Comparison of ENCODE assay signal across 11 cellular contexts in genomic region chr12:12072064-12072760, GRCh38. TPM values are rescaled to one million over a fixed set of nuclear protein-coding genes. Genes with fewer than 3 reads are reported as not detected.
DNase-seq lines count a peak whose midpoint lies in the region; ATAC-seq and TF ChIP-seq lines count a peak whose summit lies in the region.
"Had no signal": no experiment of that assay in that cellular context is flagged by ENCODE, and none has a peak within 500 bp of the region (broad histone marks: within the 10 kb centered on the region; RNA-seq: fewer than 3 reads in every experiment).

No MANE protein-coding gene starts in this region.

- ATAC-seq in GM23338: peak; percentile 46
- ATAC-seq in GM21423 (IDR thresholded peaks at IDR 0.05; ENCODE audit: unreplicated experiment): no peak

- H3K4me3 ChIP-seq in GM23338: no peak overlapping the region
- peak overlapping the region; percentile 5 for H3K4me3 ChIP-seq in hepatocyte
- no peak overlapping the region for H3K4me3 ChIP-seq in dorsolateral prefrontal cortex

- DNase-seq in GM23338 (ENCODE audit: low spot score): no peak
- peak; percentile 49 for DNase-seq in activated CD4-positive, alpha-beta T cell treated with anti-CD3 and anti-CD28 coated beads, Interleukin-2, amount 10 ng/mL, durations not matched to agents 7 days and 5 days
- DNase-seq in hepatocyte (ENCODE audit: low spot score): peak; percentile 65
- DNase-seq in stimulated activated CD8-positive, alpha-beta memory T cell treated with anti-CD3 and anti-CD28 coated beads, Interleukin-7, amount 100 ng/mL, for 4 hours (ENCODE audit: low read depth in 2 of 2): peak; percentile 2
- DNase-seq in NCI-H748 treated with DMSO at 0.1 percent for 48 hours (lab: John Stamatoyannopoulos, UW): no peak
- DNase-seq in HuH-7 (ENCODE audit: low spot score): no peak
- no peak for DNase-seq in dorsolateral prefrontal cortex
- DNase-seq: effector CD8-positive, alpha-beta T cell had no signal

- intact Hi-C loops in dorsolateral prefrontal cortex (cut with DNase I): no loop called here

- no peaks in the 10 kb centered on the region for H3K9me3 ChIP-seq in hepatocyte (ENCODE audit: low read depth)
- H3K9me3 ChIP-seq: thoracic aorta had no signal

- H3F3A ChIP-seq in GM23338 (replicated peaks; ENCODE audit: low read depth): no peaks in the 10 kb centered on the region

- peak overlapping the region; percentile 84 for H2AFZ ChIP-seq in GM23338
- H2AFZ ChIP-seq in hepatocyte: no peak overlapping the region

- H4K20me1 ChIP-seq in GM23338 (replicated peaks; ENCODE audit: insufficient read depth) (no peaks in the 10 kb centered on the region), hepatocyte (ENCODE audit: insufficient read depth, poor library complexity, severe bottlenecking) (no peaks in the 10 kb centered on the region)

- H3K4me1 Mint-ChIP-seq in GM23338: peaks cover 34% of the 10 kb centered on the region
- H3K4me1 Mint-ChIP-seq in activated CD4-positive, alpha-beta T cell treated with anti-CD3 and anti-CD28 coated beads, Interleukin-2, amount 10 ng/mL, durations not matched to agents 7 days and 5 days: peaks cover 36% of the 10 kb centered on the region

- H3K4me1 ChIP-seq in GM23338 (ENCODE audit: insufficient read depth): peaks cover 6% of the 10 kb centered on the region
- peaks cover 12% of the 10 kb centered on the region for H3K4me1 ChIP-seq in hepatocyte (ENCODE audit: insufficient read depth)

- no peaks in the 10 kb centered on the region for H3K36me3 Mint-ChIP-seq in GM23338 (ENCODE audit: low read depth)
- H3K36me3 Mint-ChIP-seq in activated CD4-positive, alpha-beta T cell treated with anti-CD3 and anti-CD28 coated beads, Interleukin-2, amount 10 ng/mL, durations not matched to agents 7 days and 5 days (ENCODE audit: low read depth): peaks cover 2% of the 10 kb centered on the region

- H3K9me3 Mint-ChIP-seq in GM23338: no peaks in the 10 kb centered on the region
- H3K9me3 Mint-ChIP-seq in activated CD4-positive, alpha-beta T cell treated with anti-CD3 and anti-CD28 coated beads, Interleukin-2, amount 10 ng/mL, durations not matched to agents 7 days and 5 days: no peaks in the 10 kb centered on the region

- POLR2A ChIA-PET in activated CD4-positive, alpha-beta T cell treated with anti-CD3 and anti-CD28 coated beads, Interleukin-2, amount 10 ng/mL, durations not matched to agents 7 days and 5 days (lab: Charles Lee): interaction anchor here (1.1 kb wide), 1 partner anchor 526 kb away, joined by 4 read pairs; no protein-coding TSS in a partner anchor

- H3K4me2 ChIP-seq in GM23338: 0 out of 2 replicates have a peak overlapping the region, but pooled peaks have one; percentile 14
- peak overlapping the region; percentile 70 for H3K4me2 ChIP-seq in hepatocyte

- H3K79me2 ChIP-seq in GM23338 (replicated peaks; ENCODE audit: insufficient read depth) (no peaks in the 10 kb centered on the region), hepatocyte (peaks cover 8% of the 10 kb centered on the region)

- CTCF ChIA-PET in activated CD4-positive, alpha-beta T cell treated with anti-CD3 and anti-CD28 coated beads, Interleukin-2, amount 10 ng/mL, durations not matched to agents 7 days and 5 days (lab: Charles Lee): interaction anchor here (0.5 to 1.6 kb wide), 7 partner anchors 9 to 1138 kb away, joined by 3 to 7 read pairs (median 4); no protein-coding TSS in a partner anchor

- 0 out of 2 replicates have a peak overlapping the region, but pooled peaks have one; percentile 59 for H3K27ac ChIP-seq in GM23338 (ENCODE audit: low read depth)
- peak overlapping the region; percentile 95 for H3K27ac ChIP-seq in hepatocyte
- no peak overlapping the region for H3K27ac ChIP-seq in dorsolateral prefrontal cortex
- H3K27ac ChIP-seq: thoracic aorta had no signal

- no peak for TF ChIP-seq CTCF in GM23338 (conservative IDR thresholded peaks at IDR 0.05; ENCODE audit: low read depth in 2 of 2)
- no peak for TF ChIP-seq CTCF in hepatocyte (IDR thresholded peaks at IDR 0.05; ENCODE audit: poor library complexity)
- TF ChIP-seq CTCF in dorsolateral prefrontal cortex (IDR thresholded peaks at IDR 0.05 in 54 of 56, conservative IDR thresholded peaks at IDR 0.05 in 2 of 56; ENCODE audit: low read depth in 1 of 56, partially characterized antibody in 56 of 56): no peak

- no peak overlapping the region for H3K4me3 Mint-ChIP-seq in GM23338
- peak overlapping the region; percentile 81 for H3K4me3 Mint-ChIP-seq in activated CD4-positive, alpha-beta T cell treated with anti-CD3 and anti-CD28 coated beads, Interleukin-2, amount 10 ng/mL, durations not matched to agents 7 days and 5 days

- H3K27me3 ChIP-seq in GM23338 (ENCODE audit: insufficient read depth) (no peaks in the 10 kb centered on the region), hepatocyte (no peaks in the 10 kb centered on the region), dorsolateral prefrontal cortex (no peaks in the 10 kb centered on the region)

- WGBS in hepatocyte (ENCODE audit: low lambda C conversion rate, missing lambda C conversion rate): 60% methylated on average over 21 of the region's 21 CpGs

- peaks cover 12% of the 10 kb centered on the region for H3K27me3 Mint-ChIP-seq in GM23338 (ENCODE audit: insufficient read depth, low read depth, poor library complexity)
- H3K27me3 Mint-ChIP-seq in activated CD4-positive, alpha-beta T cell treated with anti-CD3 and anti-CD28 coated beads, Interleukin-2, amount 10 ng/mL, durations not matched to agents 7 days and 5 days: no peaks in the 10 kb centered on the region

- no peaks in the 10 kb centered on the region for H3K9me2 ChIP-seq in GM23338 (ENCODE audit: insufficient read depth)
- H3K9me2 ChIP-seq in hepatocyte (replicated peaks; ENCODE audit: insufficient read depth): no peaks in the 10 kb centered on the region

- no peak overlapping the region for H3K27ac Mint-ChIP-seq in GM23338
- H3K27ac Mint-ChIP-seq in activated CD4-positive, alpha-beta T cell treated with anti-CD3 and anti-CD28 coated beads, Interleukin-2, amount 10 ng/mL, durations not matched to agents 7 days and 5 days: peak overlapping the region; percentile 90

- H3K36me3 ChIP-seq in GM23338 (ENCODE audit: insufficient read depth): no peaks in the 10 kb centered on the region
- H3K36me3 ChIP-seq in hepatocyte (replicated peaks; ENCODE audit: insufficient read depth, low read depth): no peaks in the 10 kb centered on the region
- H3K36me3 ChIP-seq: thoracic aorta had no signal

TF ChIP-seq in GM23338, 12 proteins besides CTCF, POLR2A, EP300 and RAD21 (continues in another document):
- TF ChIP-seq JUNB (IDR thresholded peaks at IDR 0.05; ENCODE audit: unreplicated experiment): no peak
- TF ChIP-seq STAT1 (IDR thresholded peaks at IDR 0.05; ENCODE audit: unreplicated experiment): no peak
- TF ChIP-seq NANOG (IDR thresholded peaks at IDR 0.05; ENCODE audit: borderline replicate concordance): no peak
- TF ChIP-seq ETS1 (IDR thresholded peaks at IDR 0.05): no peak
- TF ChIP-seq EZH2phosphoT487 (IDR thresholded peaks at IDR 0.05; ENCODE audit: unreplicated experiment): no peak

RNA-seq across cellular contexts. Expression of gene BCL2L14, which starts 1.5 kb away (rescaled TPM):
- total RNA-seq in GM23338 (2014; rRNA removed; shearing (Covaris generic)): 2.7 and 3.9 TPM in 2 replicates
- polyA plus RNA-seq in GM23338 (2016; fragmentation: Nextera tagmentation; extraction: Ambion mirVana) (1.2 and 2.1 TPM in 2 replicates), hepatocyte (4.9 and 7.5 TPM in 2 replicates)
- total RNA-seq in activated CD4-positive, alpha-beta T cell treated with anti-CD3 and anti-CD28 coated beads, Interleukin-2, amount 10 ng/mL, durations not matched to agents 7 days and 5 days: 1 to 10 TPM; 6.5 to 8.0 TPM
- total RNA-seq in hepatocyte (13.6 and 17.8 TPM in 2 replicates), dorsolateral prefrontal cortex (under 1 TPM in 9 of 120 experiments, not detected in 111; 0.28 to 0.55 (median 0.39) TPM)
- total RNA-seq: SK-MEL-5 had no signal

Comparison
In these comparisons a context has a peak if more than half of its experiments do, and no peak if none do; other contexts are left out.
1. DNase-seq: peak in activated CD4-positive, alpha-beta T cell treated with anti-CD3 and anti-CD28 coated beads, Interleukin-2, amount 10 ng/mL, durations not matched to agents 7 days and 5 days (single experiment), hepatocyte (single experiment) and stimulated activated CD8-positive, alpha-beta memory T cell treated with anti-CD3 and anti-CD28 coated beads, Interleukin-7, amount 100 ng/mL, for 4 hours (2 of 2); none in GM23338 (single experiment), NCI-H748 treated with DMSO at 0.1 percent for 48 hours (single experiment), HuH-7 (single experiment) and dorsolateral prefrontal cortex (0 of 10).
2. H3K27ac ChIP-seq: peak in GM23338 (single experiment) and hepatocyte (single experiment); none in dorsolateral prefrontal cortex (0 of 59).